Comparison of ENCODE assay signal across 30 cellular contexts in genomic region chr5:77376624-77377023, GRCh38.
"Had no signal": no experiment of that assay in that cellular context is flagged by ENCODE, and none has a peak within 500 bp of the region (broad histone marks: within the 10 kb centered on the region; RNA-seq: fewer than 3 reads in every experiment).

No MANE protein-coding gene starts in this region.

- H3K4me1 ChIP-seq: breast epithelium, colonic mucosa, heart left ventricle had no signal

- H3K36me3 ChIP-seq: ascending aorta, breast epithelium, cardiac muscle cell, colonic mucosa, heart left ventricle, WERI-Rb-1 had no signal

- DNase-seq: activated CD4-positive, alpha-beta memory T cell treated with anti-CD3 and anti-CD28 coated beads for 36 hours; activated CD4-positive, alpha-beta T cell treated with anti-CD3 and anti-CD28 coated beads for 36 hours; activated CD4-positive, alpha-beta T cell treated with anti-CD3 and anti-CD28 coated beads, Interleukin-2, amount 10 ng/mL, durations not matched to agents 24 days and 14 days; activated CD4-positive, CD25-positive, alpha-beta regulatory T cell; activated CD4-positive, CD25-positive, alpha-beta regulatory T cell treated with anti-CD3 and anti-CD28 coated beads, Interleukin-2, amount 50 U/mL, for 72 hours; activated CD8-positive, alpha-beta memory T cell treated with anti-CD3 and anti-CD28 coated beads, Interleukin-2, amount 10 ng/mL, durations not matched to agents 7 days and 5 days; activated CD8-positive, alpha-beta memory T cell treated with anti-CD3 and anti-CD28 coated beads, Interleukin-2, amount 50 U/mL, for 4 hours; activated CD8-positive, alpha-beta T cell treated with anti-CD3 and anti-CD28 coated beads, Interleukin-2, amount 10 ng/mL, durations not matched to agents 7 days and 5 days; activated effector memory CD4-positive, alpha-beta T cell treated with anti-CD3 and anti-CD28 coated beads, Interleukin-2, amount 50 U/mL, for 16 hours; activated naive CD4-positive, alpha-beta T cell treated with anti-CD3 and anti-CD28 coated beads, Interleukin-2, amount 10 ng/mL, durations not matched to agents 7 days and 5 days; activated naive CD8-positive, alpha-beta T cell treated with anti-CD3 and anti-CD28 coated beads, Interleukin-2, amount 10 ng/mL, durations not matched to agents 7 days and 5 days; activated T-cell treated with anti-CD3 and anti-CD28 coated beads, Interleukin-2, amount 50 U/mL, for 1 hour; activated T-cell treated with anti-CD3 and anti-CD28 coated beads, Interleukin-2, amount 50 U/mL, for 48 hours; central memory CD4-positive, alpha-beta T cell; cerebellar nuclear complex; colonic mucosa; effector CD8-positive, alpha-beta T cell; foreskin fibroblast; heart left ventricle; T-helper 17 cell; T1000; WERI-Rb-1 had no signal

- H3K27me3 ChIP-seq: ascending aorta, breast epithelium, cardiac muscle cell, colonic mucosa, heart left ventricle had no signal

- H3K4me3 ChIP-seq: ascending aorta, breast epithelium, cardiac muscle cell, colonic mucosa, heart left ventricle had no signal

- FAIRE-seq: endometrium, endothelial cell of umbilical vein, frontal cortex had no signal

- ATAC-seq: activated CD4-positive, alpha-beta T cell treated with anti-CD3 and anti-CD28 coated beads for 36 hours; activated CD8-positive, alpha-beta memory T cell treated with anti-CD3 and anti-CD28 coated beads, Interleukin-2, amount 10 ng/mL, durations not matched to agents 7 days and 5 days; activated CD8-positive, alpha-beta T cell treated with anti-CD3 and anti-CD28 coated beads, Interleukin-2, amount 10 ng/mL, durations not matched to agents 7 days and 5 days; activated naive CD4-positive, alpha-beta T cell treated with anti-CD3 and anti-CD28 coated beads, Interleukin-2, amount 50 U/mL, for 72 hours; heart left ventricle; T-helper 17 cell had no signal

- H3K27ac ChIP-seq: ascending aorta, breast epithelium, cardiac muscle cell, colonic mucosa, epithelial cell of prostate, heart left ventricle, WERI-Rb-1 had no signal

- H3K9me3 ChIP-seq: ascending aorta, breast epithelium, colonic mucosa, heart left ventricle had no signal
